Comparison of ENCODE assay signal across 1 cellular context in the genomic region with DNA sequence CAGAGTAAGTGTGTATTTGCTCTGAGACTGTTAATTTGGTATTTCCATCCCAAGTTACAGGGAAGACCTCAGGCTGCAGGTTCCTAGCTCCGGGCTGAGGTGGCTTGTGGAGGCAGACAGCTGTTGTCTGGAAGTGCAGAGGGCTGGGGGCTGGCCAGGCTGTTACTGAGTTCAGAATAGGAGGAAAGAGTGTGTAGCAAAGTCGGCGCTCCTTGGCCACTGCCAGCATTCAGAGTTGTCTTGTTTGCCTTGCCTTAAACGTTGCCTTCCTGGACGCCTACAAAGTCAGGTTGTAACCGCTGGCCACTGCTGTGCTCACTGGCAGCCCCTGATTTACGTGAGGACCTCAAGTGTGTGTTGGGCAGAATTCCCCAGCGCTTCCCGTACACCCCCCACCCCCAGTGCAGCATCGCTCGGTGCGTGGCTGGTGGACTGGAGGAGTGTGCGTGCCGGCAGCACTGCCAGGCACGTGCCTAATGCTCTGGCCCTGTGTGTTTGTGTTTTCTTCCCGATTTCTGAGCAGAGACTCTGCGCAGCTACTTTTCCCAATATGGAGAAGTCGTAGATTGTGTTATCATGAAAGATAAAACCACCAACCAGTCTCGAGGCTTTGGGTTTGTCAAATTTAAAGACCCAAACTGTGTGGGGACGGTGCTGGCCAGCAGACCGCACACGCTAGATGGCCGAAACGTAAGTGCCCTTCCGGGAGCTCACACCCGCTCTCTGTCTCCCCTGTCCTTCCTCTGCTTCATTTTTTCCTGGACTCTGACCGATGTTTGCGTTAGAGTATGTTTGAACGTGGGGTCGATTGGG.
TF ChIP-seq lines count a peak whose summit lies in the region.

No MANE protein-coding gene starts in this region.

TF ChIP-seq in HepG2, 621 proteins besides CTCF, POLR2A, EP300 and RAD21 (continued from another document):
- TF ChIP-seq MAZ (IDR thresholded peaks at IDR 0.05; ENCODE audit: borderline replicate concordance, low read depth, low read length) (no peak), MAZ (CRISPR knock-in tag; IDR thresholded peaks at IDR 0.05; ENCODE audit: low read depth) (0 out of 2 replicates have a peak, but pooled peaks have one; percentile 25), GABPB1 (CRISPR knock-in tag; IDR thresholded peaks at IDR 0.05) (no peak), ZNF780A (CRISPR knock-in tag; IDR thresholded peaks at IDR 0.05) (no peak), IKZF1 (IDR thresholded peaks at IDR 0.05) (no peak), RFXANK (CRISPR knock-in tag; IDR thresholded peaks at IDR 0.05) (no peak), NFE2L1 (CRISPR knock-in tag; IDR thresholded peaks at IDR 0.05; ENCODE audit: borderline replicate concordance) (no peak), KLF6 (CRISPR knock-in tag; IDR thresholded peaks at IDR 0.05) (no peak), PITX1 (CRISPR knock-in tag; IDR thresholded peaks at IDR 0.05) (peak; percentile 84), MATR3 (CRISPR knock-in tag; IDR thresholded peaks at IDR 0.05) (no peak), DR1 (CRISPR knock-in tag; IDR thresholded peaks at IDR 0.05) (no peak), PAWR (CRISPR knock-in tag; IDR thresholded peaks at IDR 0.05; ENCODE audit: borderline replicate concordance) (no peak), MEIS2 (CRISPR knock-in tag; IDR thresholded peaks at IDR 0.05) (no peak), NAIF1 (CRISPR knock-in tag; IDR thresholded peaks at IDR 0.05; ENCODE audit: borderline replicate concordance) (no peak), ZMYM2 (CRISPR knock-in tag; IDR thresholded peaks at IDR 0.05) (no peak), ZNF552 (CRISPR knock-in tag; IDR thresholded peaks at IDR 0.05; ENCODE audit: borderline replicate concordance) (no peak), TAF1 (CRISPR knock-in tag; IDR thresholded peaks at IDR 0.05) (no peak), ZNF775 (CRISPR knock-in tag; IDR thresholded peaks at IDR 0.05; ENCODE audit: borderline replicate concordance) (no peak), KLF11 (CRISPR knock-in tag; IDR thresholded peaks at IDR 0.05) (no peak)
- TF ChIP-seq, protein P1, sequence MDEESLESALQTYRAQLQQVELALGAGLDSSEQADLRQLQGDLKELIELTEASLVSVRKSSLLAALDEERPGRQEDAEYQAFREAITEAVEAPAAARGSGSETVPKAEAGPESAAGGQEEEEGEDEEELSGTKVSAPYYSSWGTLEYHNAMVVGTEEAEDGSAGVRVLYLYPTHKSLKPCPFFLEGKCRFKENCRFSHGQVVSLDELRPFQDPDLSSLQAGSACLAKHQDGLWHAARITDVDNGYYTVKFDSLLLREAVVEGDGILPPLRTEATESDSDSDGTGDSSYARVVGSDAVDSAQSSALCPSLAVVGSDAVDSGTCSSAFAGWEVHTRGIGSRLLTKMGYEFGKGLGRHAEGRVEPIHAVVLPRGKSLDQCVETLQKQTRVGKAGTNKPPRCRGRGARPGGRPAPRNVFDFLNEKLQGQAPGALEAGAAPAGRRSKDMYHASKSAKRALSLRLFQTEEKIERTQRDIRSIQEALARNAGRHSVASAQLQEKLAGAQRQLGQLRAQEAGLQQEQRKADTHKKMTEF (CRISPR knock-in tag; IDR thresholded peaks at IDR 0.05): no peak
- TF ChIP-seq, protein P2, sequence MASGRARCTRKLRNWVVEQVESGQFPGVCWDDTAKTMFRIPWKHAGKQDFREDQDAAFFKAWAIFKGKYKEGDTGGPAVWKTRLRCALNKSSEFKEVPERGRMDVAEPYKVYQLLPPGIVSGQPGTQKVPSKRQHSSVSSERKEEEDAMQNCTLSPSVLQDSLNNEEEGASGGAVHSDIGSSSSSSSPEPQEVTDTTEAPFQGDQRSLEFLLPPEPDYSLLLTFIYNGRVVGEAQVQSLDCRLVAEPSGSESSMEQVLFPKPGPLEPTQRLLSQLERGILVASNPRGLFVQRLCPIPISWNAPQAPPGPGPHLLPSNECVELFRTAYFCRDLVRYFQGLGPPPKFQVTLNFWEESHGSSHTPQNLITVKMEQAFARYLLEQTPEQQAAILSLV (CRISPR knock-in tag; IDR thresholded peaks at IDR 0.05; ENCODE audit: borderline replicate concordance): no peak
- TF ChIP-seq, protein P3, sequence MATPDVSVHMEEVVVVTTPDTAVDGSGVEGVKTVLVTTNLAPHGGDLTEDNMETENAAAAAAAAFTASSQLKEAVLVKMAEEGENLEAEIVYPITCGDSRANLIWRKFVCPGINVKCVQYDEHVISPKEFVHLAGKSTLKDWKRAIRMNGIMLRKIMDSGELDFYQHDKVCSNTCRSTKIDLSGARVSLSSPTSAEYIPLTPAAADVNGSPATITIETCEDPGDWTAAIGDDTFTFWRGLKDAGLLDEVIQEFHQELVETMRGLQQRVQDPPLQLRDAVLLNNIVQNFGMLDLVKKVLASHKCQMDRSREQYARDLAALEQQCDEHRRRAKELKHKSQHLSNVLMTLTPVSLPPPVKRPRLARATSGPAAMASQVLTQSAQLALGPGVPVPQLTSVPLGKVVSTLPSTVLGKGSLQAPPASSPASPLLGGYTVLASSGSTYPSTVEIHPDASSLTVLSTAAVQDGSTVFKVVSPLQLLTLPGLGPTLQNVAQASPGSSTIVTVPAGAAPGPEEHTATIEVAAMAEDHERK (CRISPR knock-in tag; IDR thresholded peaks at IDR 0.05; ENCODE audit: low read depth): no peak
